Comparison of ENCODE assay signal across 7 cellular contexts in the genomic region with DNA sequence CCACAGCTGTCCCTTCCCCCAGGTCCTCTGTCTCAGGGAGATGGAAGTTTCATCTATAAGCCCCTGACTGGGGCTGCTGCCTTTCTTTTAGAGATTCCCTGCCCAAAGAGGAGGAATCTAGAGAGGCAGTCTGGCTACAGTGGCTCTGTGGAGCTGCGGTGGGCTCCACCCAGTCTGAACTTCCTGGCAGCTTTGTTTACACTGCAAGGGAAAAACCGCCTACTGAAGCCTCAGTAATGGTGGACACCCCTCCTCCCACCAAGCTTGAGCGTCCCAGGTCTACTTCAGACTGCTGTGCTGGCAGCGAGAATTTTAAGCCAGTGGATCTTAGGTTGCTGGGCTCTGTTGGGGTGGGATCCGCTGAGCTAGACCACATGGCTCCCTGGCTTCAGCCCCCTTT.
DNase-seq lines count a peak whose midpoint lies in the region; ATAC-seq, FAIRE-seq and TF ChIP-seq lines count a peak whose summit lies in the region.
"Not testable (repeated sequence)": the region's sequence is repeated elsewhere in the genome, so short reads cannot be mapped to it uniquely, and the experiment has no call there.

No MANE protein-coding gene starts in this region.

- peak; percentile 83 for ATAC-seq in HepG2

- 19% methylated on average over 3 of the region's 5 CpGs for WGBS in HepG2 (ENCODE audit: low lambda C conversion rate)

- in situ Hi-C loops in HepG2 (cut with HindIII; ENCODE audit: extremely low pct_ligation_motif_present, low pct_unique_long_range_greater_than_20kb) = not testable (repeated sequence)

- H3K79me2 ChIP-seq in HepG2 (ENCODE audit: insufficient read depth, low read length) = not testable (repeated sequence)

- TF ChIP-seq RAD21 in HepG2 (CRISPR knock-in tag; IDR thresholded peaks at IDR 0.05) = not testable (repeated sequence)

- H3K9ac ChIP-seq in HepG2 (ENCODE audit: insufficient read depth, low read depth, low read length) = not testable (repeated sequence)

- intact Hi-C loops in HepG2 (cut with micrococcal nuclease; ENCODE audit: unreplicated experiment) = not testable (repeated sequence)

- POLR2A ChIA-PET in HepG2 (lab: Yijun Ruan, JAX) = interaction anchor here (0.7 kb wide), 1 partner anchor 33 kb away, joined by 5 read pairs; a partner anchor contains a TSS

- TF ChIP-seq POLR2A in HepG2 (IDR thresholded peaks at IDR 0.05; ENCODE audit: insufficient read depth in 1 of 2, low read depth in 2 of 2, low read length in 2 of 2) = not testable (repeated sequence)

- H3K36me3 ChIP-seq in HepG2 (replicated peaks in 1 of 2; ENCODE audit: control insufficient read depth in 1 of 2, insufficient read depth in 2 of 2, low read length in 2 of 2) = not testable (repeated sequence)

- peak overlapping the region; percentile 73 for H3K4me2 ChIP-seq in HepG2 (ENCODE audit: low read depth, low read length)

- not testable (repeated sequence) for TF ChIP-seq EP300 in HepG2 (IDR thresholded peaks at IDR 0.05; ENCODE audit: low read depth in 2 of 2, low read length in 2 of 2); HepG2 (CRISPR knock-in tag; IDR thresholded peaks at IDR 0.05; ENCODE audit: borderline replicate concordance)

- not testable (repeated sequence) for H3K27me3 ChIP-seq in HepG2 (ENCODE audit: control insufficient read depth in 1 of 2, insufficient read depth in 2 of 2, low read length in 2 of 2)

- peaks cover 17% of the 10 kb centered on the region for H3K4me1 ChIP-seq in HepG2 (ENCODE audit: insufficient read depth, low read length)

- not testable (repeated sequence) for H3K4me3 ChIP-seq in choroid plexus epithelial cell (ENCODE audit: low read depth, low read length)
- H3K4me3 ChIP-seq in HepG2 (replicated peaks in 1 of 3; ENCODE audit: insufficient read depth in 1 of 3, low read depth in 2 of 3, low read length in 3 of 3) = peak overlapping the region in 2 of 3 experiments; percentile 30 to 52; a peak in 2 of 6 replicates

- H3K9me3 ChIP-seq in HepG2 (ENCODE audit: low read length) = not testable (repeated sequence)

- H3K27ac ChIP-seq in HepG2 (ENCODE audit: extremely low read length, insufficient read depth, low read length) = not testable (repeated sequence)

- H4K20me1 ChIP-seq in HepG2 (ENCODE audit: insufficient read depth, low read length) = not testable (repeated sequence)

- not testable (repeated sequence) for FAIRE-seq in HepG2 (lab: Jason Lieb, UNC)

- H2AFZ ChIP-seq in HepG2 (ENCODE audit: low read length) = peak overlapping the region; percentile 69

- CTCF ChIA-PET in HepG2 (lab: Yijun Ruan, JAX; ENCODE audit: low intra/inter-chr PET ratio, low total read pairs) = not testable (repeated sequence)

- BruUV-seq in HepG2 (replicated peaks; lab: Mats Ljungman, UMichigan) = not testable (repeated sequence)

- not testable (repeated sequence) for TF ChIP-seq CTCF in choroid plexus epithelial cell (conservative IDR thresholded peaks at IDR 0.05; ENCODE audit: low read depth, low read length); HepG2 (CRISPR knock-in tag; IDR thresholded peaks at IDR 0.05)

- DNase-seq in Daoy (ENCODE audit: low read depth) (peak; percentile 75), H4 (ENCODE audit: low spot score) (peak; percentile 62), M059J (ENCODE audit: low read depth) (peak; percentile 25), NCI-H82 (lab: John Stamatoyannopoulos, UW) (peak; percentile 28), SW480 (ENCODE audit: low spot score) (peak; percentile 33), choroid plexus epithelial cell (ENCODE audit: low read depth) (peak; percentile 3), HepG2 (ENCODE audit: low spot score) (peak; percentile 26)

TF ChIP-seq in HepG2, 621 proteins besides CTCF, POLR2A, EP300 and RAD21:
- TF ChIP-seq ZNF33A (CRISPR knock-in tag; IDR thresholded peaks at IDR 0.05; ENCODE audit: borderline replicate concordance) (0 out of 2 replicates have a peak, but pooled peaks have one; percentile 28), GABPA (CRISPR knock-in tag; IDR thresholded peaks at IDR 0.05; ENCODE audit: low read depth) (0 out of 2 replicates have a peak, but pooled peaks have one; percentile 39), ARID5B (CRISPR knock-in tag; IDR thresholded peaks at IDR 0.05) (0 out of 2 replicates have a peak, but pooled peaks have one; percentile 6), FOXA1 (CRISPR knock-in tag; IDR thresholded peaks at IDR 0.05) (peak; percentile 77), SP4 (CRISPR knock-in tag; IDR thresholded peaks at IDR 0.05) (peak; percentile 43; the same call in 1 of the 2 replicates), YY1 (IDR thresholded peaks at IDR 0.05; ENCODE audit: insufficient read depth, insufficient replicate concordance, low read depth, low read length) (peak; percentile 15), FOXA3 (CRISPR knock-in tag; IDR thresholded peaks at IDR 0.05) (peak; percentile 54), ZNF644 (CRISPR knock-in tag; IDR thresholded peaks at IDR 0.05; ENCODE audit: low read depth) (peak; percentile 54; the same call in 1 of the 2 replicates), ZMYM4 (CRISPR knock-in tag; IDR thresholded peaks at IDR 0.05) (peak; percentile 41; the same call in 1 of the 2 replicates), ZGPAT (CRISPR knock-in tag; IDR thresholded peaks at IDR 0.05) (peak; percentile 32; the same call in 1 of the 2 replicates)
- TF ChIP-seq GABPA (IDR thresholded peaks at IDR 0.05; ENCODE audit: low read depth, low read length); FOXA1 (IDR thresholded peaks at IDR 0.05): not testable (repeated sequence)

Comparison
In these comparisons a context has a peak if more than half of its experiments do, and no peak if none do; other contexts are left out.
1. DNase-seq: peak in every context shown above with its lines; median percentile 75 in Daoy; 62 in H4; 33 in SW480; 28 in NCI-H82; 26 in HepG2; 25 in M059J; 3 in choroid plexus epithelial cell.